In genomic region chr7:24384362-24385030, GRCh38 we compare ENCODE assay signal across 22 cellular contexts.
DNase-seq lines count a peak whose midpoint lies in the region; ATAC-seq and TF ChIP-seq lines count a peak whose summit lies in the region.
"Had no signal": no experiment of that assay in that cellular context is flagged by ENCODE, and none has a peak within 500 bp of the region (broad histone marks: within the 10 kb centered on the region; RNA-seq: fewer than 3 reads in every experiment).

No MANE protein-coding gene starts in this region.

- no peak overlapping the region for H3K4me3 ChIP-seq in DND-41 (ENCODE audit: low read depth in 1 of 2, low read length in 2 of 2)
- H3K4me3 ChIP-seq: cardiac muscle cell, esophagus squamous epithelium, left ventricle myocardium inferior, right lobe of liver, stomach had no signal

- no peaks in the 10 kb centered on the region for H3K4me1 ChIP-seq in DND-41 (ENCODE audit: insufficient read depth, low read length)
- H3K4me1 ChIP-seq: esophagus squamous epithelium, left ventricle myocardium inferior, right lobe of liver, stomach had no signal

- H3K27ac ChIP-seq in DND-41 (ENCODE audit: low read length) = no peak overlapping the region
- H3K27ac ChIP-seq: cardiac muscle cell, esophagus squamous epithelium, left ventricle myocardium inferior, right lobe of liver, stomach had no signal

- intact Hi-C loops in left ventricle myocardium superior (cut with micrococcal nuclease) = no loop called here

- no peaks in the 10 kb centered on the region for H4K20me1 ChIP-seq in DND-41 (ENCODE audit: insufficient read depth, low read length)

- H3K36me3 ChIP-seq in DND-41 (ENCODE audit: insufficient read depth, low read length) = no peaks in the 10 kb centered on the region
- H3K36me3 ChIP-seq: cardiac muscle cell, esophagus squamous epithelium, left ventricle myocardium inferior, right lobe of liver, stomach had no signal

- no peak overlapping the region for H2AFZ ChIP-seq in DND-41 (ENCODE audit: low read depth, low read length)

- H3K27me3 ChIP-seq in DND-41 (ENCODE audit: insufficient read depth, low read length, poor library complexity) = peaks cover 3% of the 10 kb centered on the region
- H3K27me3 ChIP-seq: cardiac muscle cell, esophagus squamous epithelium, right lobe of liver, stomach had no signal

- H3K9me3 ChIP-seq in DND-41 (ENCODE audit: insufficient read depth, low read length, severe bottlenecking) = no peaks in the 10 kb centered on the region
- H3K9me3 ChIP-seq: esophagus squamous epithelium, right lobe of liver, stomach had no signal

- DNase-seq in DND-41 (no peak), NCI-H1694 (lab: John Stamatoyannopoulos, UW) (no peak), left ventricle myocardium superior (no peak), GDM1 (lab: John Stamatoyannopoulos, UW) (no peak)
- DNase-seq: activated CD4-positive, alpha-beta T cell treated with anti-CD3 and anti-CD28 coated beads, Interleukin-2, amount 50 U/mL, for 4 hours; activated naive CD8-positive, alpha-beta T cell treated with anti-CD3 and anti-CD28 coated beads, Interleukin-2, amount 50 U/mL, for 24 hours; activated T-cell treated with anti-CD3 and anti-CD28 coated beads, Interleukin-2, amount 50 U/mL, for 48 hours; effector CD4-positive, alpha-beta T cell; esophagus squamous epithelium; GOT3; left ventricle myocardium inferior; NCI-H146; NCI-H345; occipital lobe; right lobe of liver; Right ventricle myocardium superior; stomach had no signal

- H3K79me2 ChIP-seq in DND-41 (ENCODE audit: insufficient read depth, low read length) = no peaks in the 10 kb centered on the region

- H3K9ac ChIP-seq in DND-41 (ENCODE audit: low read depth, low read length) = no peak overlapping the region

- no peak overlapping the region for H3K4me2 ChIP-seq in DND-41 (ENCODE audit: insufficient read depth, low read length)

- TF ChIP-seq CTCF in DND-41 (IDR thresholded peaks at IDR 0.05; ENCODE audit: borderline replicate concordance, extremely low read depth, low read length, poor library complexity, severe bottlenecking) = no peak

- ATAC-seq in DND-41 (ENCODE audit: insufficient read depth, low read depth) = peak; percentile 71
- ATAC-seq in GM18867 (IDR thresholded peaks at IDR 0.05; ENCODE audit: unreplicated experiment) = peak; percentile 80
- ATAC-seq in GM21723 (IDR thresholded peaks at IDR 0.05; ENCODE audit: unreplicated experiment) = peak; percentile 64
- ATAC-seq in HG03432 (IDR thresholded peaks at IDR 0.05; ENCODE audit: unreplicated experiment) = peak; percentile 69
- ATAC-seq in left ventricle myocardium superior = no peak
- ATAC-seq in HG03439 (IDR thresholded peaks at IDR 0.05; ENCODE audit: unreplicated experiment) = no peak
- ATAC-seq: activated naive CD8-positive, alpha-beta T cell treated with anti-CD3 and anti-CD28 coated beads, Interleukin-2, amount 50 U/mL, for 24 hours; right lobe of liver had no signal

Comparison
In these comparisons a context has a peak if more than half of its experiments do, and no peak if none do; other contexts are left out.
1. ATAC-seq: peak in DND-41 (single experiment), GM18867 (single experiment), GM21723 (single experiment) and HG03432 (single experiment); none in left ventricle myocardium superior (single experiment) and HG03439 (single experiment).